ENCODE assay signal across 10 cellular contexts in genomic region chr16:29975811-29976511, GRCh38. TPM values are rescaled to one million over a fixed set of nuclear protein-coding genes. Genes with fewer than 3 reads are reported as not detected.
A peak's percentile ranks its signal among the peaks of the same experiment; 100 is the strongest.
DNase-seq lines count a peak whose midpoint lies in the region; ATAC-seq, FAIRE-seq and TF ChIP-seq lines count a peak whose summit lies in the region.
"Had no signal": no experiment of that assay in that cellular context is flagged by ENCODE, and none has a peak within 500 bp of the region (broad histone marks: within the 10 kb centered on the region; RNA-seq: fewer than 3 reads in every experiment).

No MANE protein-coding gene starts in this region.

- peak overlapping the region; percentile 8 to 48 for H3K9ac ChIP-seq in colonic mucosa (ENCODE audit: low read depth in 2 of 2, low read length in 2 of 2)

- H3K9me3 ChIP-seq in BE2C (peaks cover 8% of the 10 kb centered on the region; the same call in 1 of the 2 replicates), KOPT-K1 (ENCODE audit: insufficient read depth, low read length, poor library complexity, severe bottlenecking) (no peaks in the 10 kb centered on the region), colonic mucosa (no peaks in the 10 kb centered on the region)

- H3K27ac Mint-ChIP-seq in naive thymus-derived CD8-positive, alpha-beta T cell = peak overlapping the region; percentile 50 to 92 (median 85)

- no peaks in the 10 kb centered on the region for H3K27me3 ChIP-seq in BE2C
- H3K27me3 ChIP-seq in colonic mucosa = no peaks in the 10 kb centered on the region

- H3K4me3 Mint-ChIP-seq in naive thymus-derived CD8-positive, alpha-beta T cell = peak overlapping the region in 9 of 10 donors; percentile 82 to 98 (median 95)

- H3K4me1 ChIP-seq in BE2C (no peaks in the 10 kb centered on the region), colonic mucosa (peaks cover 17% of the 10 kb centered on the region)

- ATAC-seq in naive thymus-derived CD8-positive, alpha-beta T cell = no peak
- no peak for ATAC-seq in HG02852 (IDR thresholded peaks at IDR 0.05; ENCODE audit: unreplicated experiment)

- DNase-seq in BE2C (no peak), colonic mucosa (no peak), DMS53 (lab: John Stamatoyannopoulos, UW) (no peak), NCI-H1048 (lab: John Stamatoyannopoulos, UW) (no peak), GM12891 (ENCODE audit: insufficient read length, low spot score) (no peak)
- no peak for DNase-seq in naive thymus-derived CD8-positive, alpha-beta T cell
- DNase-seq: hypothalamus had no signal

- H3K36me3 ChIP-seq in BE2C (peaks cover 34% of the 10 kb centered on the region), KOPT-K1 (ENCODE audit: insufficient read depth, low read length) (peaks cover 39% of the 10 kb centered on the region), colonic mucosa (peaks cover 14% of the 10 kb centered on the region)

- peaks cover 0 to 31% (median 5%) of the 10 kb centered on the region in 3 donors for H3K36me3 Mint-ChIP-seq in naive thymus-derived CD8-positive, alpha-beta T cell

- H3K4me1 Mint-ChIP-seq in naive thymus-derived CD8-positive, alpha-beta T cell = peaks cover 19 to 43% (median 39%) of the 10 kb centered on the region in 4 donors

- H3K9me3 Mint-ChIP-seq in naive thymus-derived CD8-positive, alpha-beta T cell = no peaks in the 10 kb centered on the region

- no peaks in the 10 kb centered on the region for H3K27me3 Mint-ChIP-seq in naive thymus-derived CD8-positive, alpha-beta T cell

- TF ChIP-seq CTCF in BE2C (IDR thresholded peaks at IDR 0.05; ENCODE audit: low read depth, low read length) = no peak
- no peak for TF ChIP-seq CTCF in colonic mucosa (IDR thresholded peaks at IDR 0.05)

- no peak for FAIRE-seq in GM12891 (lab: Jason Lieb, UNC)

- H3K27ac ChIP-seq in KOPT-K1 (ENCODE audit: low read depth, low read length, poor library complexity, severe bottlenecking) = peak overlapping the region; percentile 82
- H3K27ac ChIP-seq in colonic mucosa = no peak overlapping the region

- TF ChIP-seq POLR2A in GM12891 (IDR thresholded peaks at IDR 0.05; ENCODE audit: low read depth, low read length) = no peak

- POLR2A ChIA-PET in naive thymus-derived CD8-positive, alpha-beta T cell (lab: Charles Lee) = interaction anchor here (0.6 to 1.7 kb wide), 4 partner anchors 14 to 154 kb away, joined by 3 to 7 read pairs (median 6); partner anchors contain the start of genes KCTD13 and TMEM219

- intact Hi-C loops in colonic mucosa (cut with DNase I) = no loop called here

- H3K4me3 ChIP-seq in BE2C (ENCODE audit: low read depth, low read length) (peak overlapping the region; percentile 94), colonic mucosa (peak overlapping the region; percentile 75)

TF ChIP-seq in GM12891, 5 proteins besides CTCF, POLR2A, EP300 and RAD21:
- no peak for TF ChIP-seq PAX5 (IDR thresholded peaks at IDR 0.05; ENCODE audit: insufficient read depth, low read length, severe bottlenecking)
- TF ChIP-seq POLR2AphosphoS5 (IDR thresholded peaks at IDR 0.05; ENCODE audit: low read depth, low read length) = no peak
- TF ChIP-seq TAF1 (IDR thresholded peaks at IDR 0.05; ENCODE audit: low read depth, low read length) = no peak
- TF ChIP-seq POU2F2 (IDR thresholded peaks at IDR 0.05; ENCODE audit: low read depth, low read length) = no peak
- TF ChIP-seq SPI1 (IDR thresholded peaks at IDR 0.05; ENCODE audit: low read depth, low read length) = no peak
TF ChIP-seq in GM12891: peak in this region for 0.

RNA-seq across cellular contexts. Expression of gene TAOK2, which starts 2.3 kb away (rescaled TPM):
- 57.8 TPM for polyA plus RNA-seq in BE2C (2012; ENCODE audit: insufficient read depth, insufficient read length, low read depth)
- 10 to 100 TPM; 37.4 to 62.3 TPM for total RNA-seq in colonic mucosa
- total RNA-seq in naive thymus-derived CD8-positive, alpha-beta T cell = 10 to 100 TPM; 40.8 to 42.6 TPM
- 1 to 10 TPM; 2.6 to 6.6 (median 2.8) TPM for polyA plus RNA-seq in naive thymus-derived CD8-positive, alpha-beta T cell
- polyA plus RNA-seq in GM12891 (2012; ENCODE audit: low read depth, missing spikeins) = 12.2 TPM

RNA-seq across cellular contexts. Expression of gene TMEM219, which starts 14.1 kb away (rescaled TPM):
- polyA plus RNA-seq in BE2C (2012; ENCODE audit: insufficient read depth, insufficient read length, low read depth) = 113 TPM
- total RNA-seq in colonic mucosa = 100 to 1,000 TPM; 149 to 174 TPM
- 10 to 100 TPM; 63.1 to 74.0 TPM for total RNA-seq in naive thymus-derived CD8-positive, alpha-beta T cell
- 100 to 1,000 TPM; 157 to 179 (median 174) TPM for polyA plus RNA-seq in naive thymus-derived CD8-positive, alpha-beta T cell
- polyA plus RNA-seq in GM12891 (2012; ENCODE audit: low read depth, missing spikeins) = 63.7 TPM

RNA-seq across cellular contexts. Expression of gene HIRIP3, which starts 19.5 kb away (rescaled TPM):
- 58.7 TPM for polyA plus RNA-seq in BE2C (2012; ENCODE audit: insufficient read depth, insufficient read length, low read depth)
- total RNA-seq in colonic mucosa = 10 to 100 TPM in 1 of 2 donors, 1 to 10 TPM in 1; 7.5 to 18.4 TPM
- total RNA-seq in naive thymus-derived CD8-positive, alpha-beta T cell = 10 to 100 TPM; 15.3 to 16.6 TPM
- polyA plus RNA-seq in naive thymus-derived CD8-positive, alpha-beta T cell = 10 to 100 TPM; 10.6 to 30.1 (median 18.7) TPM
- polyA plus RNA-seq in GM12891 (2012; ENCODE audit: low read depth, missing spikeins) = 21.1 TPM

RNA-seq across cellular contexts. Expression of gene INO80E, which starts 20.1 kb away (rescaled TPM):
- 302 TPM for polyA plus RNA-seq in BE2C (2012; ENCODE audit: insufficient read depth, insufficient read length, low read depth)
- total RNA-seq in colonic mucosa = 10 to 100 TPM; 46.9 to 80.2 TPM
- total RNA-seq in naive thymus-derived CD8-positive, alpha-beta T cell = 100 to 1,000 TPM; 107 to 115 TPM
- 1 to 10 TPM; 6.5 to 8.9 (median 7.6) TPM for polyA plus RNA-seq in naive thymus-derived CD8-positive, alpha-beta T cell
- polyA plus RNA-seq in GM12891 (2012; ENCODE audit: low read depth, missing spikeins) = 51.9 TPM

RNA-seq across cellular contexts. Expression of gene DOC2A, which starts 34.9 kb away (rescaled TPM):
- 22.3 TPM for polyA plus RNA-seq in BE2C (2012; ENCODE audit: insufficient read depth, insufficient read length, low read depth)
- 10 to 100 TPM in 1 of 2 donors, 1 to 10 TPM in 1; 4.8 to 12.9 TPM for total RNA-seq in colonic mucosa
- total RNA-seq in naive thymus-derived CD8-positive, alpha-beta T cell = not detected
- not detected for polyA plus RNA-seq in naive thymus-derived CD8-positive, alpha-beta T cell
- polyA plus RNA-seq in GM12891 (2012; ENCODE audit: low read depth, missing spikeins) = 0.19 TPM
- total RNA-seq: RPMI7951 had no signal
